ENCODE assay signal across 1 cellular context in the genomic region with DNA sequence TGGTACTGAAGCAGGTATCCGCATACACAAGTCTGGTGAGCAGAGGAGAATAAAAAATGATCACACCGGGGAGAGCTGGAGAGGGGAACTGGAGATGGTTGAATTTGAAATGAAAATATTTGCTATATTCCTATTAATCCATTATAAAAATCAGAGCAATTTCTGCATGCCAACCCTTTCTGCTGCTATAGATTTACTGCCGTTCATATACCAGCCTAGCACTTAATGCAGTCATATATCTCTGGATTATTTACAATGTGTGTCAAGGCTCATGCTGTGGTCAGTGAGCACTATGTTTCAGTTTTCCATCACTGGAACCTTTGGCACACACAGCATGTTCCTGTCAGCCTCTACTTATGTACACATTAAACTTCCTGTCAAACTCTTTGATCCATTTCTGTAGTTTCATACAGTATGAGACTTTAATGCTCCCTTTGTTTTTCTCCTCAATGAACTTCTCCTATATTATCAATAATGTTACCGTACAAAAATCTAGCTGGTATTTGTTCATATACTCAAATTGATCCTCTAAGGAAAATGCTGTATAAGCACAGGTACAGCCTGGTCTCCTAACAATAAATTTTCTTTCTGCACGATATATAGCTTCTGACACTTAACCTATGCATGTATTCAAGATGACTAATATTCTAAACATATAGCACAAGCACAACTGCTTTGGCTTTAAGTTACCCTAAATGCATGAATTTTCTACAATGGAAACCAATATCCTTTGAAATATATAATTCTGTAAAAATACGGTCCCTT.
TF ChIP-seq lines count a peak whose summit lies in the region.

No MANE protein-coding gene starts in this region.

TF ChIP-seq in HepG2, 621 proteins besides CTCF, POLR2A, EP300 and RAD21 (continued from another document and continues in another):
- TF ChIP-seq, protein P1, sequence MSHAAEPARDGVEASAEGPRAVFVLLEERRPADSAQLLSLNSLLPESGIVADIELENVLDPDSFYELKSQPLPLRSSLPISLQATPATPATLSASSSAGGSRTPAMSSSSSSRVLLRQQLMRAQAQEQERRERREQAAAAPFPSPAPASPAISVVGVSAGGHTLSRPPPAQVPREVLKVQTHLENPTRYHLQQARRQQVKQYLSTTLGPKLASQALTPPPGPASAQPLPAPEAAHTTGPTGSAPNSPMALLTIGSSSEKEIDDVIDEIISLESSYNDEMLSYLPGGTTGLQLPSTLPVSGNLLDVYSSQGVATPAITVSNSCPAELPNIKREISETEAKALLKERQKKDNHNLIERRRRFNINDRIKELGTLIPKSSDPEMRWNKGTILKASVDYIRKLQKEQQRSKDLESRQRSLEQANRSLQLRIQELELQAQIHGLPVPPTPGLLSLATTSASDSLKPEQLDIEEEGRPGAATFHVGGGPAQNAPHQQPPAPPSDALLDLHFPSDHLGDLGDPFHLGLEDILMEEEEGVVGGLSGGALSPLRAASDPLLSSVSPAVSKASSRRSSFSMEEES (CRISPR knock-in tag; IDR thresholded peaks at IDR 0.05): peak; percentile 62; the same call in 1 of the 2 replicates
- no peak for TF ChIP-seq WIZ (CRISPR knock-in tag; IDR thresholded peaks at IDR 0.05)
- TF ChIP-seq, protein P2, sequence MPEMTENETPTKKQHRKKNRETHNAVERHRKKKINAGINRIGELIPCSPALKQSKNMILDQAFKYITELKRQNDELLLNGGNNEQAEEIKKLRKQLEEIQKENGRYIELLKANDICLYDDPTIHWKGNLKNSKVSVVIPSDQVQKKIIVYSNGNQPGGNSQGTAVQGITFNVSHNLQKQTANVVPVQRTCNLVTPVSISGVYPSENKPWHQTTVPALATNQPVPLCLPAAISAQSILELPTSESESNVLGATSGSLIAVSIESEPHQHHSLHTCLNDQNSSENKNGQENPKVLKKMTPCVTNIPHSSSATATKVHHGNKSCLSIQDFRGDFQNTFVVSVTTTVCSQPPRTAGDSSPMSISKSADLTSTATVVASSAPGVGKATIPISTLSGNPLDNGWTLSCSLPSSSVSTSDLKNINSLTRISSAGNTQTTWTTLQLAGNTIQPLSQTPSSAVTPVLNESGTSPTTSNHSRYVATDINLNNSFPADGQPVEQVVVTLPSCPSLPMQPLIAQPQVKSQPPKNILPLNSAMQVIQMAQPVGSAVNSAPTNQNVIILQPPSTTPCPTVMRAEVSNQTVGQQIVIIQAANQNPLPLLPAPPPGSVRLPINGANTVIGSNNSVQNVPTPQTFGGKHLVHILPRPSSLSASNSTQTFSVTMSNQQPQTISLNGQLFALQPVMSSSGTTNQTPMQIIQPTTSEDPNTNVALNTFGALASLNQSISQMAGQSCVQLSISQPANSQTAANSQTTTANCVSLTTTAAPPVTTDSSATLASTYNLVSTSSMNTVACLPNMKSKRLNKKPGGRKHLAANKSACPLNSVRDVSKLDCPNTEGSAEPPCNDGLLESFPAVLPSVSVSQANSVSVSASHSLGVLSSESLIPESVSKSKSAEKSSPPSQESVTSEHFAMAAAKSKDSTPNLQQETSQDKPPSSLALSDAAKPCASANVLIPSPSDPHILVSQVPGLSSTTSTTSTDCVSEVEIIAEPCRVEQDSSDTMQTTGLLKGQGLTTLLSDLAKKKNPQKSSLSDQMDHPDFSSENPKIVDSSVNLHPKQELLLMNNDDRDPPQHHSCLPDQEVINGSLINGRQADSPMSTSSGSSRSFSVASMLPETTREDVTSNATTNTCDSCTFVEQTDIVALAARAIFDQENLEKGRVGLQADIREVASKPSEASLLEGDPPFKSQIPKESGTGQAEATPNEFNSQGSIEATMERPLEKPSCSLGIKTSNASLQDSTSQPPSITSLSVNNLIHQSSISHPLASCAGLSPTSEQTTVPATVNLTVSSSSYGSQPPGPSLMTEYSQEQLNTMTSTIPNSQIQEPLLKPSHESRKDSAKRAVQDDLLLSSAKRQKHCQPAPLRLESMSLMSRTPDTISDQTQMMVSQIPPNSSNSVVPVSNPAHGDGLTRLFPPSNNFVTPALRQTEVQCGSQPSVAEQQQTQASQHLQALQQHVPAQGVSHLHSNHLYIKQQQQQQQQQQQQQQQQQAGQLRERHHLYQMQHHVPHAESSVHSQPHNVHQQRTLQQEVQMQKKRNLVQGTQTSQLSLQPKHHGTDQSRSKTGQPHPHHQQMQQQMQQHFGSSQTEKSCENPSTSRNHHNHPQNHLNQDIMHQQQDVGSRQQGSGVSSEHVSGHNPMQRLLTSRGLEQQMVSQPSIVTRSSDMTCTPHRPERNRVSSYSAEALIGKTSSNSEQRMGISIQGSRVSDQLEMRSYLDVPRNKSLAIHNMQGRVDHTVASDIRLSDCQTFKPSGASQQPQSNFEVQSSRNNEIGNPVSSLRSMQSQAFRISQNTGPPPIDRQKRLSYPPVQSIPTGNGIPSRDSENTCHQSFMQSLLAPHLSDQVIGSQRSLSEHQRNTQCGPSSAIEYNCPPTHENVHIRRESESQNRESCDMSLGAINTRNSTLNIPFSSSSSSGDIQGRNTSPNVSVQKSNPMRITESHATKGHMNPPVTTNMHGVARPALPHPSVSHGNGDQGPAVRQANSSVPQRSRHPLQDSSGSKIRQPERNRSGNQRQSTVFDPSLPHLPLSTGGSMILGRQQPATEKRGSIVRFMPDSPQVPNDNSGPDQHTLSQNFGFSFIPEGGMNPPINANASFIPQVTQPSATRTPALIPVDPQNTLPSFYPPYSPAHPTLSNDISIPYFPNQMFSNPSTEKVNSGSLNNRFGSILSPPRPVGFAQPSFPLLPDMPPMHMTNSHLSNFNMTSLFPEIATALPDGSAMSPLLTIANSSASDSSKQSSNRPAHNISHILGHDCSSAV (CRISPR knock-in tag; IDR thresholded peaks at IDR 0.05; ENCODE audit: borderline replicate concordance): no peak
- peak; percentile 54; the same call in 1 of the 2 replicates for TF ChIP-seq THAP11 (CRISPR knock-in tag; IDR thresholded peaks at IDR 0.05)
- peak; percentile 80; the same call in 1 of the 2 replicates for TF ChIP-seq ZNF205 (CRISPR knock-in tag; IDR thresholded peaks at IDR 0.05)
- TF ChIP-seq, protein P3, sequence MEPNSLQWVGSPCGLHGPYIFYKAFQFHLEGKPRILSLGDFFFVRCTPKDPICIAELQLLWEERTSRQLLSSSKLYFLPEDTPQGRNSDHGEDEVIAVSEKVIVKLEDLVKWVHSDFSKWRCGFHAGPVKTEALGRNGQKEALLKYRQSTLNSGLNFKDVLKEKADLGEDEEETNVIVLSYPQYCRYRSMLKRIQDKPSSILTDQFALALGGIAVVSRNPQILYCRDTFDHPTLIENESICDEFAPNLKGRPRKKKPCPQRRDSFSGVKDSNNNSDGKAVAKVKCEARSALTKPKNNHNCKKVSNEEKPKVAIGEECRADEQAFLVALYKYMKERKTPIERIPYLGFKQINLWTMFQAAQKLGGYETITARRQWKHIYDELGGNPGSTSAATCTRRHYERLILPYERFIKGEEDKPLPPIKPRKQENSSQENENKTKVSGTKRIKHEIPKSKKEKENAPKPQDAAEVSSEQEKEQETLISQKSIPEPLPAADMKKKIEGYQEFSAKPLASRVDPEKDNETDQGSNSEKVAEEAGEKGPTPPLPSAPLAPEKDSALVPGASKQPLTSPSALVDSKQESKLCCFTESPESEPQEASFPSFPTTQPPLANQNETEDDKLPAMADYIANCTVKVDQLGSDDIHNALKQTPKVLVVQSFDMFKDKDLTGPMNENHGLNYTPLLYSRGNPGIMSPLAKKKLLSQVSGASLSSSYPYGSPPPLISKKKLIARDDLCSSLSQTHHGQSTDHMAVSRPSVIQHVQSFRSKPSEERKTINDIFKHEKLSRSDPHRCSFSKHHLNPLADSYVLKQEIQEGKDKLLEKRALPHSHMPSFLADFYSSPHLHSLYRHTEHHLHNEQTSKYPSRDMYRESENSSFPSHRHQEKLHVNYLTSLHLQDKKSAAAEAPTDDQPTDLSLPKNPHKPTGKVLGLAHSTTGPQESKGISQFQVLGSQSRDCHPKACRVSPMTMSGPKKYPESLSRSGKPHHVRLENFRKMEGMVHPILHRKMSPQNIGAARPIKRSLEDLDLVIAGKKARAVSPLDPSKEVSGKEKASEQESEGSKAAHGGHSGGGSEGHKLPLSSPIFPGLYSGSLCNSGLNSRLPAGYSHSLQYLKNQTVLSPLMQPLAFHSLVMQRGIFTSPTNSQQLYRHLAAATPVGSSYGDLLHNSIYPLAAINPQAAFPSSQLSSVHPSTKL (CRISPR knock-in tag; IDR thresholded peaks at IDR 0.05): peak; percentile 98
- TF ChIP-seq, protein P4, sequence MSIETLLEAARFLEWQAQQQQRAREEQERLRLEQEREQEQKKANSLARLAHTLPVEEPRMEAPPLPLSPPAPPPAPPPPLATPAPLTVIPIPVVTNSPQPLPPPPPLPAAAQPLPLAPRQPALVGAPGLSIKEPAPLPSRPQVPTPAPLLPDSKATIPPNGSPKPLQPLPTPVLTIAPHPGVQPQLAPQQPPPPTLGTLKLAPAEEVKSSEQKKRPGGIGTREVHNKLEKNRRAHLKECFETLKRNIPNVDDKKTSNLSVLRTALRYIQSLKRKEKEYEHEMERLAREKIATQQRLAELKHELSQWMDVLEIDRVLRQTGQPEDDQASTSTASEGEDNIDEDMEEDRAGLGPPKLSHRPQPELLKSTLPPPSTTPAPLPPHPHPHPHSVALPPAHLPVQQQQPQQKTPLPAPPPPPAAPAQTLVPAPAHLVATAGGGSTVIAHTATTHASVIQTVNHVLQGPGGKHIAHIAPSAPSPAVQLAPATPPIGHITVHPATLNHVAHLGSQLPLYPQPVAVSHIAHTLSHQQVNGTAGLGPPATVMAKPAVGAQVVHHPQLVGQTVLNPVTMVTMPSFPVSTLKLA (IDR thresholded peaks at IDR 0.05): peak; percentile 55; the same call in 1 of the 2 replicates
- no peak for TF ChIP-seq ZNF75D (CRISPR knock-in tag; IDR thresholded peaks at IDR 0.05; ENCODE audit: borderline replicate concordance)
- TF ChIP-seq ERF (CRISPR knock-in tag; IDR thresholded peaks at IDR 0.05): peak; percentile 92
- no peak for TF ChIP-seq ZNF547 (CRISPR knock-in tag; IDR thresholded peaks at IDR 0.05)
- TF ChIP-seq SAFB2 (CRISPR knock-in tag; IDR thresholded peaks at IDR 0.05; ENCODE audit: borderline replicate concordance, low read depth): no peak
- TF ChIP-seq, protein P5, sequence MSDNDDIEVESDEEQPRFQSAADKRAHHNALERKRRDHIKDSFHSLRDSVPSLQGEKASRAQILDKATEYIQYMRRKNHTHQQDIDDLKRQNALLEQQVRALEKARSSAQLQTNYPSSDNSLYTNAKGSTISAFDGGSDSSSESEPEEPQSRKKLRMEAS (IDR thresholded peaks at IDR 0.05): peak; percentile 58; the same call in 1 of the 2 replicates
- TF ChIP-seq PITX1 (CRISPR knock-in tag; IDR thresholded peaks at IDR 0.05): no peak
- no peak for TF ChIP-seq ARID2 (CRISPR knock-in tag; IDR thresholded peaks at IDR 0.05; ENCODE audit: borderline replicate concordance)
- peak; percentile 68; the same call in 1 of the 2 replicates for TF ChIP-seq CREM (IDR thresholded peaks at IDR 0.05)
- no peak for TF ChIP-seq CREM (CRISPR knock-in tag; IDR thresholded peaks at IDR 0.05)
- TF ChIP-seq, protein P6, sequence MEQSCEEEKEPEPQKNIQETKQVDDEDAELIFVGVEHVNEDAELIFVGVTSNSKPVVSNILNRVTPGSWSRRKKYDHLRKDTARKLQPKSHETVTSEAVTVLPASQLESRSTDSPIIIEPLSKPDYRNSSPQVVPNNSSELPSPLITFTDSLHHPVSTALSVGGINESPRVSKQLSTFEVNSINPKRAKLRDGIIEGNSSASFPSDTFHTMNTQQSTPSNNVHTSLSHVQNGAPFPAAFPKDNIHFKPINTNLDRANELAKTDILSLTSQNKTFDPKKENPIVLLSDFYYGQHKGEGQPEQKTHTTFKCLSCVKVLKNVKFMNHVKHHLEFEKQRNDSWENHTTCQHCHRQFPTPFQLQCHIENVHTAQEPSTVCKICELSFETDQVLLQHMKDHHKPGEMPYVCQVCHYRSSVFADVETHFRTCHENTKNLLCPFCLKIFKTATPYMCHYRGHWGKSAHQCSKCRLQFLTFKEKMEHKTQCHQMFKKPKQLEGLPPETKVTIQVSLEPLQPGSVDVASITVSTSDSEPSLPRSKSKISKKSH (CRISPR knock-in tag; IDR thresholded peaks at IDR 0.05; ENCODE audit: borderline replicate concordance): no peak
- TF ChIP-seq, protein P7, sequence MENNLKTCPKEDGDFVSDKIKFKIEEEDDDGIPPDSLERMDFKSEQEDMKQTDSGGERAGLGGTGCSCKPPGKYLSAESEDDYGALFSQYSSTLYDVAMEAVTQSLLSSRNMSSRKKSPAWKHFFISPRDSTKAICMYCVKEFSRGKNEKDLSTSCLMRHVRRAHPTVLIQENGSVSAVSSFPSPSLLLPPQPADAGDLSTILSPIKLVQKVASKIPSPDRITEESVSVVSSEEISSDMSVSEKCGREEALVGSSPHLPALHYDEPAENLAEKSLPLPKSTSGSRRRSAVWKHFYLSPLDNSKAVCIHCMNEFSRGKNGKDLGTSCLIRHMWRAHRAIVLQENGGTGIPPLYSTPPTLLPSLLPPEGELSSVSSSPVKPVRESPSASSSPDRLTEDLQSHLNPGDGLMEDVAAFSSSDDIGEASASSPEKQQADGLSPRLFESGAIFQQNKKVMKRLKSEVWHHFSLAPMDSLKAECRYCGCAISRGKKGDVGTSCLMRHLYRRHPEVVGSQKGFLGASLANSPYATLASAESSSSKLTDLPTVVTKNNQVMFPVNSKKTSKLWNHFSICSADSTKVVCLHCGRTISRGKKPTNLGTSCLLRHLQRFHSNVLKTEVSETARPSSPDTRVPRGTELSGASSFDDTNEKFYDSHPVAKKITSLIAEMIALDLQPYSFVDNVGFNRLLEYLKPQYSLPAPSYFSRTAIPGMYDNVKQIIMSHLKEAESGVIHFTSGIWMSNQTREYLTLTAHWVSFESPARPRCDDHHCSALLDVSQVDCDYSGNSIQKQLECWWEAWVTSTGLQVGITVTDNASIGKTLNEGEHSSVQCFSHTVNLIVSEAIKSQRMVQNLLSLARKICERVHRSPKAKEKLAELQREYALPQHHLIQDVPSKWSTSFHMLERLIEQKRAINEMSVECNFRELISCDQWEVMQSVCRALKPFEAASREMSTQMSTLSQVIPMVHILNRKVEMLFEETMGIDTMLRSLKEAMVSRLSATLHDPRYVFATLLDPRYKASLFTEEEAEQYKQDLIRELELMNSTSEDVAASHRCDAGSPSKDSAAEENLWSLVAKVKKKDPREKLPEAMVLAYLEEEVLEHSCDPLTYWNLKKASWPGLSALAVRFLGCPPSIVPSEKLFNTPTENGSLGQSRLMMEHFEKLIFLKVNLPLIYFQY (CRISPR knock-in tag; IDR thresholded peaks at IDR 0.05; ENCODE audit: borderline replicate concordance): no peak
- TF ChIP-seq IRF2 (CRISPR knock-in tag; IDR thresholded peaks at IDR 0.05): peak; percentile 81; the same call in 1 of the 2 replicates
- TF ChIP-seq ZNF101 (CRISPR knock-in tag; IDR thresholded peaks at IDR 0.05; ENCODE audit: borderline replicate concordance, low read depth): no peak
- TF ChIP-seq NKX3-1 (CRISPR knock-in tag; IDR thresholded peaks at IDR 0.05): no peak
- no peak for TF ChIP-seq SOX13 (IDR thresholded peaks at IDR 0.05)
- TF ChIP-seq SOX13 (CRISPR knock-in tag; conservative IDR thresholded peaks at IDR 0.05 in 1 of 2, IDR thresholded peaks at IDR 0.05 in 1 of 2): peak in 1 of 2 experiments; percentile 90; a peak in 2 of 4 replicates
- peak; percentile 60; the same call in 1 of the 2 replicates for TF ChIP-seq ZFP1 (CRISPR knock-in tag; IDR thresholded peaks at IDR 0.05)
- peak; percentile 81; the same call in 1 of the 2 replicates for TF ChIP-seq ZNF292 (CRISPR knock-in tag; IDR thresholded peaks at IDR 0.05; ENCODE audit: borderline replicate concordance, low read depth)
